Comparison of ENCODE assay signal across 18 cellular contexts in genomic region chr4:184351560-184352451, GRCh38.
DNase-seq lines count a peak whose midpoint lies in the region; ATAC-seq, FAIRE-seq and TF ChIP-seq lines count a peak whose summit lies in the region.
"Had no signal": no experiment of that assay in that cellular context is flagged by ENCODE, and none has a peak within 500 bp of the region (broad histone marks: within the 10 kb centered on the region; RNA-seq: fewer than 3 reads in every experiment).

No MANE protein-coding gene starts in this region.

- H3K36me3 Mint-ChIP-seq in Caco-2 (ENCODE audit: insufficient read depth, unreplicated experiment), result peaks cover 6% of the 10 kb centered on the region
- no peaks in the 10 kb centered on the region for H3K36me3 Mint-ChIP-seq in neural progenitor cell
- H3K36me3 Mint-ChIP-seq: CD8-positive, alpha-beta T cell had no signal

- CTCF ChIA-PET in Caco-2 (lab: Charles Lee), result no interaction called here

- peak; percentile 72 for TF ChIP-seq POLR2A in GM12891 (IDR thresholded peaks at IDR 0.05; ENCODE audit: low read depth, low read length)
- TF ChIP-seq POLR2A in H54 (IDR thresholded peaks at IDR 0.05; ENCODE audit: low read depth, low read length), result no peak

- 97% methylated on average over 19 of the region's 19 CpGs for WGBS in aorta, 2 donors

- H3K27ac ChIP-seq in KMS-11 (peak overlapping the region; percentile 80), neural progenitor cell (no peak overlapping the region), aorta (ENCODE audit: low read depth in 1 of 2, low read length in 2 of 2) (no peak overlapping the region)
- H3K27ac ChIP-seq: A549 had no signal

- H3K9me3 ChIP-seq in Caco-2 (no peaks in the 10 kb centered on the region), neural progenitor cell (ENCODE audit: low read depth) (no peaks in the 10 kb centered on the region), aorta (ENCODE audit: control insufficient read depth, low read length) (no peaks in the 10 kb centered on the region)
- H3K9me3 ChIP-seq: A549, HAP-1, MG63, SK-N-SH had no signal

- H3K4me1 ChIP-seq in Caco-2 (peaks cover 33% of the 10 kb centered on the region), KMS-11 (ENCODE audit: low read depth, poor library complexity, severe bottlenecking) (peaks cover 70% of the 10 kb centered on the region), neural progenitor cell (peaks cover 7% of the 10 kb centered on the region), aorta (ENCODE audit: control insufficient read depth in 1 of 2, insufficient read depth in 2 of 2, low read length in 2 of 2) (no peaks in the 10 kb centered on the region)

- H3K4me3 Mint-ChIP-seq in Caco-2 (ENCODE audit: unreplicated experiment) (no peak overlapping the region), neural progenitor cell (peak overlapping the region; percentile 6)
- H3K4me3 Mint-ChIP-seq: CD8-positive, alpha-beta T cell had no signal

- intact Hi-C loops in Caco-2 (cut with micrococcal nuclease; ENCODE audit: unreplicated experiment), result no loop called here
- intact Hi-C loops in aorta (cut with DNase I), result no loop called here

- H4K20me1 ChIP-seq in KMS-11 (ENCODE audit: insufficient read depth) (no peaks in the 10 kb centered on the region), neural progenitor cell (ENCODE audit: low read depth) (no peaks in the 10 kb centered on the region)

- no peak for ATAC-seq in aorta (ENCODE audit: low FRiP score)
- ATAC-seq: A549; CD8-positive, alpha-beta T cell had no signal

- H3K27me3 Mint-ChIP-seq in Caco-2 (ENCODE audit: insufficient read depth, unreplicated experiment) (no peaks in the 10 kb centered on the region), neural progenitor cell (ENCODE audit: insufficient read depth, low read depth) (peaks cover 21% of the 10 kb centered on the region)

- H3K27ac Mint-ChIP-seq in Caco-2 (ENCODE audit: unreplicated experiment) (peak overlapping the region; percentile 77), neural progenitor cell (no peak overlapping the region)
- H3K27ac Mint-ChIP-seq: CD8-positive, alpha-beta T cell had no signal

- H3K36me3 ChIP-seq in Caco-2 (ENCODE audit: control insufficient read depth, insufficient read depth, low read length), result no peaks in the 10 kb centered on the region
- no peaks in the 10 kb centered on the region for H3K36me3 ChIP-seq in KMS-11 (ENCODE audit: insufficient read depth)
- no peaks in the 10 kb centered on the region for H3K36me3 ChIP-seq in neural progenitor cell
- no peaks in the 10 kb centered on the region for H3K36me3 ChIP-seq in aorta (ENCODE audit: control insufficient read depth in 1 of 2, insufficient read depth in 2 of 2, low read length in 1 of 2)
- H3K36me3 ChIP-seq: HAP-1, MG63 had no signal

- H2AFZ ChIP-seq in KMS-11 (ENCODE audit: low read depth) (no peak overlapping the region), neural progenitor cell (replicated peaks) (no peak overlapping the region)

- FAIRE-seq in GM12891 (lab: Jason Lieb, UNC), result peak; percentile 66
- no peak for FAIRE-seq in H54 (lab: Jason Lieb, UNC)
- FAIRE-seq: A549 had no signal

- peaks cover 33% of the 10 kb centered on the region for H3K79me2 ChIP-seq in KMS-11 (ENCODE audit: insufficient read depth, low read depth)
- H3K79me2 ChIP-seq in neural progenitor cell (ENCODE audit: low read depth), result no peaks in the 10 kb centered on the region

- POLR2A ChIA-PET in Caco-2 (lab: Charles Lee), result no interaction called here

- peaks cover 31% of the 10 kb centered on the region for H3K4me1 Mint-ChIP-seq in Caco-2 (ENCODE audit: low read depth, unreplicated experiment)
- H3K4me1 Mint-ChIP-seq in neural progenitor cell, result peaks cover 27% of the 10 kb centered on the region

- H3K4me3 ChIP-seq in Caco-2 (ENCODE audit: low read depth, low read length) (no peak overlapping the region), KMS-11 (IDR thresholded peaks at IDR 0.05; ENCODE audit: insufficient read depth, low read depth, low read length) (no peak overlapping the region), neural progenitor cell (no peak overlapping the region), aorta (ENCODE audit: low read length in 2 of 2) (no peak overlapping the region)
- H3K4me3 ChIP-seq: A549, HAP-1, MG63 had no signal

- H3K9ac ChIP-seq in KMS-11 (0 out of 2 replicates have a peak overlapping the region, but pooled peaks have one; percentile 76), neural progenitor cell (no peak overlapping the region)
- H3K9ac ChIP-seq: SK-N-SH had no signal

- H3K9me3 Mint-ChIP-seq in Caco-2 (ENCODE audit: unreplicated experiment) (no peaks in the 10 kb centered on the region), neural progenitor cell (no peaks in the 10 kb centered on the region)
- H3K9me3 Mint-ChIP-seq: CD8-positive, alpha-beta T cell had no signal

- TF ChIP-seq CTCF in Caco-2 (IDR thresholded peaks at IDR 0.05; ENCODE audit: insufficient read depth in 1 of 2, low read depth in 1 of 2, low read length in 1 of 2, severe bottlenecking in 1 of 2, unreplicated experiment in 1 of 2) (no peak), KMS-11 (conservative IDR thresholded peaks at IDR 0.05; ENCODE audit: low read depth, low read length) (no peak), neural progenitor cell (IDR thresholded peaks at IDR 0.05) (no peak)

- H3K4me2 ChIP-seq in KMS-11 (peak overlapping the region; percentile 60; the same call in 1 of the 2 replicates), neural progenitor cell (no peak overlapping the region)
- H3K4me2 ChIP-seq: A549, SK-N-SH had no signal

- DNase-seq in Caco-2, result no peak
- no peak for DNase-seq in GM12891 (ENCODE audit: insufficient read length, low spot score)
- DNase-seq in neural progenitor cell (ENCODE audit: low spot score), result no peak
- DNase-seq in aorta, result no peak
- DNase-seq in NCI-H146 (lab: John Stamatoyannopoulos, UW), result no peak
- no peak for DNase-seq in H54 (ENCODE audit: insufficient read length, low spot score)
- DNase-seq: CD8-positive, alpha-beta T cell; Kasumi-1; MG63; NCI-H1092; NCI-H1694; NCI-H748 treated with DMSO at 0.1 percent for 48 hours; RPMI8226; SHP77 treated with DMSO at 0.1 percent for 48 hours; SK-N-SH had no signal

- H3K27me3 ChIP-seq in Caco-2 (replicated peaks; ENCODE audit: control insufficient read depth, insufficient read depth, low read length), result no peaks in the 10 kb centered on the region
- no peaks in the 10 kb centered on the region for H3K27me3 ChIP-seq in KMS-11 (ENCODE audit: insufficient read depth, low read depth)
- H3K27me3 ChIP-seq in neural progenitor cell, result no peaks in the 10 kb centered on the region
- no peaks in the 10 kb centered on the region for H3K27me3 ChIP-seq in aorta (ENCODE audit: control insufficient read depth in 1 of 2, insufficient read depth in 2 of 2, low read length in 1 of 2)
- H3K27me3 ChIP-seq: MG63 had no signal

- H3F3A ChIP-seq in neural progenitor cell (ENCODE audit: low read depth), result no peaks in the 10 kb centered on the region

- no TSS peak for BruUV-seq in Caco-2 (replicated peaks; lab: Mats Ljungman, UMichigan)

TF ChIP-seq in GM12891, 5 proteins besides CTCF, POLR2A, EP300 and RAD21:
- no peak for TF ChIP-seq SPI1 (IDR thresholded peaks at IDR 0.05; ENCODE audit: low read depth, low read length)
- 0 out of 2 replicates have a peak, but pooled peaks have one; percentile 44 for TF ChIP-seq TAF1 (IDR thresholded peaks at IDR 0.05; ENCODE audit: low read depth, low read length)
